In the genomic region with DNA sequence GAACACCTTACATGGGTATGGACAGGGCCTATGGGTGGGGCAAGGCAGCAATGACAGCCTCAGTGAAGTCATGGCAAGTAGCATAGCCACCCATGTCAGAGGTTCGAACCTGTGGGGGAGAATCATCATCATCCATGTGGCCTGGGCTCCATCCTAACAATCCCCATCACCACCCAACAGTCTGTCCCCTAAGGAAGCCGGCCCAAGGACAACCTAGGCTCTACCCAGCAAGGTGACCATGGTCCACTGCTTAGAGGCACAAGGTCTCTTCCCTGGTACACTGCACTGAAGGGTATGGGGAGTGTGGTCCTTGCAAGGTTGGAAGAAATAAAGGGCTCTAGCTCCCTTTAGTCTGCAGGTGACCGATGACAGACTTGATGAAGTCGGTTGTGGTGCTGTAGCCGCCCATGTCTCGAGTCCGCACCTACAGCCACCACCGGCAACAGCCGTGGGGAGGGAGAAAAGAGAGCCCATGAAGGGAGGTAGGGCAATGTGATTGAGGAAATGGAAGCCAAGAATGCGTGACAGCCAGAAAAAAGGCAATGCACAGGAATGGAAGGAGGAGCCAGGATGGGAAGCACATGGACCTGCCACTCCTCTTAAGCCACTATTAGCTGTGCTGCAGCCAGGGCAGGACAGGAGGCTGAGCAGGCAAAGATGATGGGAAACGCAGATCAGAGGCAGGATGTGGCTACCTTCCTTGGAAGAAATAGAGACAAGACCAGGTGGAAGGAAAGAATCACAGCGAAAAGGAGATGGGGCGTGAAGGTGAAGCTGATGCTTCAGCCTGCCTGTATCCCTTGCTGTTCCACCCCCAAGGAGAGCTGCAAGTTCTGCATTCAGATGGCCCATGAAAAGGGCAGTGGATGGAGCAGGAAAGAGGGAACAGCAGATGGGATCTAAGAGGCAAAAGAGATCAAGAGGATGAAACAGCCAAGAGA, we compare ENCODE assay signal across 9 cellular contexts. TPM values are rescaled to one million over a fixed set of nuclear protein-coding genes. Genes with fewer than 3 reads are reported as not detected.
DNase-seq lines count a peak whose midpoint lies in the region; ATAC-seq and TF ChIP-seq lines count a peak whose summit lies in the region.
"Had no signal": no experiment of that assay in that cellular context is flagged by ENCODE, and none has a peak within 500 bp of the region (broad histone marks: within the 10 kb centered on the region; RNA-seq: fewer than 3 reads in every experiment).

No MANE protein-coding gene starts in this region.

- intact Hi-C loops in CD14-positive monocyte (cut with micrococcal nuclease): no loop called here
- intact Hi-C loops in mammary epithelial cell (cut with micrococcal nuclease): no loop called here

- H3K9me3 ChIP-seq in mammary epithelial cell (replicated peaks; ENCODE audit: insufficient read depth, low read length): no peaks in the 10 kb centered on the region
- H3K9me3 ChIP-seq: BLaER1 had no signal

- H3K9me3 Mint-ChIP-seq in activated T-cell treated with anti-CD3 and anti-CD28 coated beads, Interleukin-2, amount 50 U/mL, for 4 hours: no peaks in the 10 kb centered on the region
- H3K9me3 Mint-ChIP-seq in activated naive CD8-positive, alpha-beta T cell treated with anti-CD3 and anti-CD28 coated beads, Interleukin-2, amount 50 U/mL, for 24 hours: no peaks in the 10 kb centered on the region
- peaks cover 0 to 2% (median 0%) of the 10 kb centered on the region in 7 donors for H3K9me3 Mint-ChIP-seq in CD14-positive monocyte

- in situ Hi-C loops in mammary epithelial cell (cut with MboI; ENCODE audit: low sequenced_read_pairs in 2 of 2): no loop called here

- WGBS in mammary epithelial cell (ENCODE audit: low coverage, missing lambda C conversion rate): 71% methylated on average over 6 of the region's 13 CpGs

- H3K4me1 Mint-ChIP-seq in activated T-cell treated with anti-CD3 and anti-CD28 coated beads, Interleukin-2, amount 50 U/mL, for 4 hours (ENCODE audit: low read depth): peaks cover 41% of the 10 kb centered on the region
- H3K4me1 Mint-ChIP-seq in activated naive CD8-positive, alpha-beta T cell treated with anti-CD3 and anti-CD28 coated beads, Interleukin-2, amount 50 U/mL, for 24 hours: peaks cover 45% of the 10 kb centered on the region
- peaks cover 18% of the 10 kb centered on the region for H3K4me1 Mint-ChIP-seq in CD14-positive monocyte

- no peak overlapping the region for H2AFZ ChIP-seq in mammary epithelial cell (ENCODE audit: low read depth, low read length)

- peak; percentile 50 to 52 for ATAC-seq in activated T-cell treated with anti-CD3 and anti-CD28 coated beads, Interleukin-2, amount 50 U/mL, for 4 hours
- peak; percentile 46 for ATAC-seq in activated naive CD8-positive, alpha-beta T cell treated with anti-CD3 and anti-CD28 coated beads, Interleukin-2, amount 50 U/mL, for 24 hours
- ATAC-seq in stimulated activated naive CD8-positive, alpha-beta T cell treated with anti-CD3 and anti-CD28 coated beads, Interleukin-15, Interleukin-2, amounts not matched to agents 100 U/mL and 50 U/mL, for 24 hours: peak; percentile 48

- peaks cover 58% of the 10 kb centered on the region for H3K36me3 ChIP-seq in mammary epithelial cell (ENCODE audit: insufficient read depth, low read length)

- no peaks in the 10 kb centered on the region for H3K27me3 Mint-ChIP-seq in activated T-cell treated with anti-CD3 and anti-CD28 coated beads, Interleukin-2, amount 50 U/mL, for 4 hours (ENCODE audit: low read depth)
- H3K27me3 Mint-ChIP-seq in activated naive CD8-positive, alpha-beta T cell treated with anti-CD3 and anti-CD28 coated beads, Interleukin-2, amount 50 U/mL, for 24 hours: no peaks in the 10 kb centered on the region
- peaks cover 0 to 2% (median 0%) of the 10 kb centered on the region in 3 donors for H3K27me3 Mint-ChIP-seq in CD14-positive monocyte (ENCODE audit: low read depth in 3 of 3)

- H3K4me2 ChIP-seq in mammary epithelial cell (ENCODE audit: insufficient read depth, low read depth, low read length): no peak overlapping the region
- H3K4me2 ChIP-seq: BLaER1 had no signal

- no peak overlapping the region for H3K9ac ChIP-seq in mammary epithelial cell (ENCODE audit: insufficient read depth, low read length)
- H3K9ac ChIP-seq: BLaER1 had no signal

- DNase-seq in activated T-cell treated with anti-CD3 and anti-CD28 coated beads, Interleukin-2, amount 50 U/mL, for 4 hours: no peak
- no peak for DNase-seq in activated T-cell treated with anti-CD3 and anti-CD28 coated beads for 4 hours
- DNase-seq in NCI-H460 (ENCODE audit: extremely low read depth, low read depth): peak; percentile 19
- peak; percentile 45 for DNase-seq in activated naive CD8-positive, alpha-beta T cell treated with anti-CD3 and anti-CD28 coated beads, Interleukin-2, amount 50 U/mL, for 24 hours
- DNase-seq in stimulated activated naive CD8-positive, alpha-beta T cell treated with anti-CD3 and anti-CD28 coated beads, Interleukin-15, Interleukin-2, amounts not matched to agents 100 U/mL and 50 U/mL, for 24 hours: peak; percentile 41
- DNase-seq in CD14-positive monocyte (ENCODE audit: low spot score): no peak
- DNase-seq in mammary epithelial cell: no peak
- DNase-seq in NCI-H1694 treated with DMSO at 0.1 percent for 48 hours (lab: John Stamatoyannopoulos, UW): no peak

- no peak overlapping the region for H3K4me3 ChIP-seq in mammary epithelial cell (replicated peaks in 1 of 3; ENCODE audit: insufficient read depth in 1 of 3, low read depth in 2 of 3, low read length in 3 of 3)
- H3K4me3 ChIP-seq: BLaER1 had no signal

- peak overlapping the region; percentile 65 for H3K27ac Mint-ChIP-seq in activated naive CD8-positive, alpha-beta T cell treated with anti-CD3 and anti-CD28 coated beads, Interleukin-2, amount 50 U/mL, for 24 hours
- peak overlapping the region in 2 of 7 donors; percentile 6 to 54 for H3K27ac Mint-ChIP-seq in CD14-positive monocyte

- H3K27me3 ChIP-seq in mammary epithelial cell (ENCODE audit: insufficient read depth, low read length): no peaks in the 10 kb centered on the region
- H3K27me3 ChIP-seq: BLaER1 had no signal

- H3K27ac ChIP-seq in mammary epithelial cell (ENCODE audit: insufficient read depth, low read depth, low read length): no peak overlapping the region
- H3K27ac ChIP-seq: BLaER1 had no signal

- H3K36me3 Mint-ChIP-seq in activated T-cell treated with anti-CD3 and anti-CD28 coated beads, Interleukin-2, amount 50 U/mL, for 4 hours (ENCODE audit: insufficient read depth): peaks cover 62% of the 10 kb centered on the region
- peaks cover 70% of the 10 kb centered on the region for H3K36me3 Mint-ChIP-seq in activated naive CD8-positive, alpha-beta T cell treated with anti-CD3 and anti-CD28 coated beads, Interleukin-2, amount 50 U/mL, for 24 hours (ENCODE audit: low read depth)
- peaks cover 83 to 95% of the 10 kb centered on the region in 2 donors for H3K36me3 Mint-ChIP-seq in CD14-positive monocyte

- no TSS peak for BruUV-seq in mammary epithelial cell (replicated peaks; lab: Mats Ljungman, UMichigan)

- peaks cover 16% of the 10 kb centered on the region for H4K20me1 ChIP-seq in mammary epithelial cell (ENCODE audit: insufficient read depth, low read length)

- dilution Hi-C loops in mammary epithelial cell (cut with HindIII; ENCODE audit: low sequenced_read_pairs): no loop called here

- no peak for TF ChIP-seq CTCF in CD14-positive monocyte (IDR thresholded peaks at IDR 0.05)
- TF ChIP-seq CTCF in mammary epithelial cell (conservative IDR thresholded peaks at IDR 0.05 in 1 of 2, IDR thresholded peaks at IDR 0.05 in 1 of 2; ENCODE audit: extremely low read depth in 1 of 2, insufficient read depth in 1 of 2, low read depth in 1 of 2, low read length in 2 of 2): no peak

- H3K4me1 ChIP-seq in mammary epithelial cell (ENCODE audit: insufficient read depth, low read length): peaks cover 27% of the 10 kb centered on the region

- CTCF ChIA-PET in mammary epithelial cell (lab: Charles Lee; ENCODE audit: low non-redundant PET): interaction anchor here (0.6 kb wide), 1 partner anchor 342 kb away, joined by 6 read pairs; no protein-coding TSS in a partner anchor

- peaks cover 63% of the 10 kb centered on the region for H3K79me2 ChIP-seq in mammary epithelial cell (ENCODE audit: insufficient read depth, low read length)

- H3K4me3 Mint-ChIP-seq in activated T-cell treated with anti-CD3 and anti-CD28 coated beads, Interleukin-2, amount 50 U/mL, for 4 hours: peak overlapping the region; percentile 1
- H3K4me3 Mint-ChIP-seq in activated naive CD8-positive, alpha-beta T cell treated with anti-CD3 and anti-CD28 coated beads, Interleukin-2, amount 50 U/mL, for 24 hours: no peak overlapping the region
- no peak overlapping the region for H3K4me3 Mint-ChIP-seq in CD14-positive monocyte

RNA-seq across cellular contexts. Expression of a gene that starts 5.3 kb away (rescaled TPM):
- total RNA-seq in activated T-cell treated with anti-CD3 and anti-CD28 coated beads, Interleukin-2, amount 50 U/mL, for 4 hours: 100 to 1,000 TPM; 150 to 160 (median 158) TPM
- total RNA-seq in NCI-H460 (2014; rRNA removed; shearing (Covaris generic)): 128 and 138 TPM in 2 replicates
- polyA plus RNA-seq in NCI-H460 (2014; cell fraction: nucleus; rRNA removed): 437 and 546 TPM in 2 replicates
- polyA plus RNA-seq in CD14-positive monocyte (100 to 1,000 TPM; 102 to 103 TPM), mammary epithelial cell (131 TPM)
- total RNA-seq in mammary epithelial cell: 10 to 100 TPM; 50.0 to 78.5 TPM
- polyA minus RNA-seq in mammary epithelial cell: 153 TPM

RNA-seq across cellular contexts. Expression of a gene that starts 6.3 kb away (rescaled TPM):
- total RNA-seq in activated T-cell treated with anti-CD3 and anti-CD28 coated beads, Interleukin-2, amount 50 U/mL, for 4 hours: 1,000 to 10,000 TPM; 1,094 to 1,238 (median 1,145) TPM
- total RNA-seq in NCI-H460 (2014; rRNA removed; shearing (Covaris generic)): 246 and 301 TPM in 2 replicates
- 1,109 and 1,229 TPM in 2 replicates for polyA plus RNA-seq in NCI-H460 (2014; cell fraction: nucleus; rRNA removed)
- polyA plus RNA-seq in CD14-positive monocyte (10 to 100 TPM; 27.3 to 33.1 TPM), mammary epithelial cell (258 TPM)
- 100 to 1,000 TPM; 101 to 297 TPM for total RNA-seq in mammary epithelial cell
- polyA minus RNA-seq in mammary epithelial cell: 285 TPM

RNA-seq across cellular contexts. Expression of a gene that starts 33.9 kb away (rescaled TPM):
- 1 to 10 TPM in 1 of 3 donors, under 1 TPM in 2; 0.33 to 1.1 (median 0.76) TPM for total RNA-seq in activated T-cell treated with anti-CD3 and anti-CD28 coated beads, Interleukin-2, amount 50 U/mL, for 4 hours
- 1.0 and 2.0 TPM in 2 replicates for total RNA-seq in NCI-H460 (2014; rRNA removed; shearing (Covaris generic))
- 0.97 and 9.7 TPM in 2 replicates for polyA plus RNA-seq in NCI-H460 (2014; cell fraction: nucleus; rRNA removed)
- polyA plus RNA-seq in CD14-positive monocyte: not detected
- total RNA-seq in mammary epithelial cell: under 1 TPM in 1 of 2 donors, not detected in 1; 0.17 TPM
- polyA plus RNA-seq in mammary epithelial cell: not detected
- not detected for polyA minus RNA-seq in mammary epithelial cell

Comparison
In these comparisons a context has a peak if more than half of its experiments do, and no peak if none do; other contexts are left out.
1. DNase-seq: peak in NCI-H460 (single experiment), activated naive CD8-positive, alpha-beta T cell treated with anti-CD3 and anti-CD28 coated beads, Interleukin-2, amount 50 U/mL, for 24 hours (single experiment) and stimulated activated naive CD8-positive, alpha-beta T cell treated with anti-CD3 and anti-CD28 coated beads, Interleukin-15, Interleukin-2, amounts not matched to agents 100 U/mL and 50 U/mL, for 24 hours (single experiment); none in activated T-cell treated with anti-CD3 and anti-CD28 coated beads, Interleukin-2, amount 50 U/mL, for 4 hours (single experiment), activated T-cell treated with anti-CD3 and anti-CD28 coated beads for 4 hours (single experiment), CD14-positive monocyte (single experiment), mammary epithelial cell (single experiment) and NCI-H1694 treated with DMSO at 0.1 percent for 48 hours (single experiment).
2. Peak in every context shown above with its lines, with median percentiles within 50 percentile points of each other: ATAC-seq.